ENCODE assay signal across 7 cellular contexts in the genomic region with DNA sequence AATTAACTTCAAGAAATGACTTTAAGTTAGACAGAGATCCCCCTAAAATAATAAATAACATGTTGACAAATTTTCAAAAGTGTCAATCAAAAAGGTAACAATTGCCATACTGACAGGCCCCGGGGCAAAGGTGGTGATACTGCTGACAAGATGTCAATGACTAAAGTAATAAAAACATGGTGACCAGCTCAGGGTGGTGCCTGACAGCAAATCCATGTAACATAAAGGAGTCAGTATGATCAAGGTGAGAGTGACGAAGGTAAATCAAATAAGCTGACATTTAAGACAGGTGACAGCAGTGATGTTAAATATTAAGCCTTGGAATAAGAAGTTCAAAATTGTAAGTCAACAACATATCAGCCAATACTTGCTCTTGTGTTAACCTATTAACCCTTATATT.
"Had no signal": no experiment of that assay in that cellular context is flagged by ENCODE, and none has a peak within 500 bp of the region (broad histone marks: within the 10 kb centered on the region; RNA-seq: fewer than 3 reads in every experiment).

No MANE protein-coding gene starts in this region.

- FAIRE-seq: HepG2 had no signal

- H3K4me3 ChIP-seq: GM23248 had no signal

- ATAC-seq: HepG2 had no signal

- DNase-seq: GM23248, GOT3, H9, HCEC 1CT, HFFc6, KBM-7 had no signal
